Comparison of ENCODE assay signal across 11 cellular contexts in genomic region chr3:160661660-160662059, GRCh38. TPM values are rescaled to one million over a fixed set of nuclear protein-coding genes. Genes with fewer than 3 reads are reported as not detected.
A peak's percentile ranks its signal among the peaks of the same experiment; 100 is the strongest.
DNase-seq lines count a peak whose midpoint lies in the region; ATAC-seq lines count a peak whose summit lies in the region.
"Had no signal": no experiment of that assay in that cellular context is flagged by ENCODE, and none has a peak within 500 bp of the region (broad histone marks: within the 10 kb centered on the region; RNA-seq: fewer than 3 reads in every experiment).

No MANE protein-coding gene starts in this region.

- no peak overlapping the region for H3K14ac ChIP-seq in mesenchymal stem cell (ENCODE audit: low read length in 2 of 2)

- no peak overlapping the region for H3K27ac ChIP-seq in mesenchymal stem cell (ENCODE audit: low read length, poor library complexity, severe bottlenecking)
- H3K27ac ChIP-seq: coronary artery had no signal

- H3K23ac ChIP-seq in mesenchymal stem cell (ENCODE audit: low read length in 2 of 2), result no peak overlapping the region

- WGBS in mesenchymal stem cell, result no CpG with 5 or more reads among the region's 1 CpG

- H4K91ac ChIP-seq in mesenchymal stem cell (ENCODE audit: low read length), result no peak overlapping the region

- no peak overlapping the region for H3K9ac ChIP-seq in mesenchymal stem cell (ENCODE audit: low read length)

- no peak overlapping the region for H2BK5ac ChIP-seq in mesenchymal stem cell (ENCODE audit: low read depth, low read length, poor library complexity, severe bottlenecking)

- H2AFZ ChIP-seq in mesenchymal stem cell (ENCODE audit: low read depth, low read length), result no peak overlapping the region

- ATAC-seq in GM18511 (IDR thresholded peaks at IDR 0.05; ENCODE audit: unreplicated experiment) (peak; percentile 49), HG02885 (IDR thresholded peaks at IDR 0.05; ENCODE audit: poor library complexity, unreplicated experiment) (peak; percentile 29)
- ATAC-seq: activated naive CD4-positive, alpha-beta T cell treated with anti-CD3 and anti-CD28 coated beads, Interleukin-2, amount 50 U/mL, for 72 hours; stimulated activated naive CD8-positive, alpha-beta T cell treated with anti-CD3 and anti-CD28 coated beads, Interleukin-15, amount 100 ng/mL, for 72 hours had no signal

- no peak overlapping the region for H2BK15ac ChIP-seq in mesenchymal stem cell (ENCODE audit: low read depth, poor library complexity, severe bottlenecking)

- no peak overlapping the region for H2AK5ac ChIP-seq in mesenchymal stem cell (ENCODE audit: low read length, severe bottlenecking)

- H3K36me3 ChIP-seq in mesenchymal stem cell (ENCODE audit: control insufficient read depth in 1 of 2, insufficient read depth in 2 of 2, low read depth in 1 of 2, low read length in 2 of 2), result no peaks in the 10 kb centered on the region

- no peak overlapping the region for H3K18ac ChIP-seq in mesenchymal stem cell (ENCODE audit: low read depth in 1 of 2, low read length in 2 of 2)

- H3K27me3 ChIP-seq in mesenchymal stem cell (ENCODE audit: control insufficient read depth in 1 of 2, insufficient read depth in 1 of 2, low read length in 2 of 2), result no peaks in the 10 kb centered on the region

- no peak overlapping the region for H3K4ac ChIP-seq in mesenchymal stem cell (ENCODE audit: low read depth in 1 of 2, low read length in 2 of 2)

- H3K4me1 ChIP-seq in mesenchymal stem cell (ENCODE audit: control insufficient read depth, insufficient read depth, low read depth, low read length), result no peaks in the 10 kb centered on the region

- DNase-seq in NCI-H2227 treated with DMSO at 0.1 percent for 48 hours (lab: John Stamatoyannopoulos, UW) (peak; percentile 2), mesenchymal stem cell (peak; percentile 38), nucleus accumbens (lab: John Stamatoyannopoulos, UW) (no peak), NCI-H2029 (lab: John Stamatoyannopoulos, UW) (no peak), GM03348 (ENCODE audit: low spot score) (no peak)
- DNase-seq: NCI-H1092; stimulated activated naive CD8-positive, alpha-beta T cell treated with anti-CD3 and anti-CD28 coated beads, Interleukin-15, amount 100 ng/mL, for 72 hours had no signal

- H2BK120ac ChIP-seq in mesenchymal stem cell (ENCODE audit: low read depth, low read length), result no peak overlapping the region

- no peak overlapping the region for H3K4me3 ChIP-seq in mesenchymal stem cell (ENCODE audit: insufficient read depth in 1 of 2, low read depth in 1 of 2, low read length in 2 of 2)
- H3K4me3 ChIP-seq: coronary artery had no signal

- H3K79me1 ChIP-seq in mesenchymal stem cell (replicated peaks; ENCODE audit: low read length, poor library complexity, severe bottlenecking), result no peaks in the 10 kb centered on the region

- H2BK12ac ChIP-seq in mesenchymal stem cell (ENCODE audit: low read length in 2 of 2), result no peak overlapping the region

- no peak overlapping the region for H4K8ac ChIP-seq in mesenchymal stem cell (ENCODE audit: low read length)

- no peaks in the 10 kb centered on the region for H3K9me3 ChIP-seq in mesenchymal stem cell (ENCODE audit: control insufficient read depth, low read length)

- H3K4me2 ChIP-seq in mesenchymal stem cell (ENCODE audit: low read length, poor library complexity, severe bottlenecking), result no peak overlapping the region

RNA-seq across cellular contexts. Expression of gene ARL14, which starts 15.3 kb away (rescaled TPM):
- polyA plus RNA-seq in mesenchymal stem cell (2013, experiment 1 of 2), result 0.03 TPM
- not detected for polyA plus RNA-seq in mesenchymal stem cell (2013, experiment 2 of 2)

Comparison
In these comparisons a context has a peak if more than half of its experiments do, and no peak if none do; other contexts are left out.
1. DNase-seq: peak in NCI-H2227 treated with DMSO at 0.1 percent for 48 hours (single experiment) and mesenchymal stem cell (single experiment); none in nucleus accumbens (0 of 56), NCI-H2029 (single experiment) and GM03348 (single experiment).